19 cellular contexts compared by ENCODE assay signal in genomic region chr13:70380809-70381208, GRCh38.
DNase-seq lines count a peak whose midpoint lies in the region; ATAC-seq, FAIRE-seq and TF ChIP-seq lines count a peak whose summit lies in the region.
"Had no signal": no experiment of that assay in that cellular context is flagged by ENCODE, and none has a peak within 500 bp of the region (broad histone marks: within the 10 kb centered on the region; RNA-seq: fewer than 3 reads in every experiment).

No MANE protein-coding gene starts in this region.

- H3K36me3 ChIP-seq in upper lobe of right lung, result no peaks in the 10 kb centered on the region
- H3K36me3 ChIP-seq: BE2C had no signal

- intact Hi-C loops in left colon (cut with DNase I, micrococcal nuclease) (no loop called here), upper lobe of right lung (cut with DNase I) (no loop called here), posterior cingulate gyrus (cut with DNase I) (no loop called here)

- no peak overlapping the region for H3K4me3 ChIP-seq in upper lobe of right lung
- H3K4me3 ChIP-seq: A549 had no signal

- ATAC-seq in left colon (peak; percentile 99), upper lobe of right lung (no peak), HG03108 (IDR thresholded peaks at IDR 0.05; ENCODE audit: unreplicated experiment) (no peak)
- ATAC-seq: A549; CD8-positive, alpha-beta T cell had no signal

- H3K27ac ChIP-seq in upper lobe of right lung, result no peak overlapping the region
- H3K27ac ChIP-seq: A549 had no signal

- peak; percentile 44 for DNase-seq in HT-29 (ENCODE audit: low spot score)
- DNase-seq in NCI-H526 treated with DMSO at 0.1 percent for 48 hours (lab: John Stamatoyannopoulos, UW), result peak; percentile 70
- no peak for DNase-seq in left colon
- DNase-seq in upper lobe of right lung, result no peak
- no peak for DNase-seq in posterior cingulate gyrus
- DNase-seq in frontal cortex (ENCODE audit: low spot score in 2 of 2), result no peak
- DNase-seq: BE2C; CD8-positive, alpha-beta T cell; COR-L47; DMS153; DMS79 treated with DMSO at 0.1 percent for 48 hours; EL; GOT3; H9; IMR-90 had no signal

- no peaks in the 10 kb centered on the region for H3K4me1 ChIP-seq in upper lobe of right lung
- H3K4me1 ChIP-seq: A549 had no signal

- no peak for FAIRE-seq in frontal cortex (lab: Jason Lieb, UNC)
- FAIRE-seq: A549, G401.6, GM12891 had no signal

- H3K9me3 ChIP-seq in upper lobe of right lung, result no peaks in the 10 kb centered on the region
- H3K9me3 ChIP-seq: A549, BE2C had no signal

- TF ChIP-seq CTCF in upper lobe of right lung (IDR thresholded peaks at IDR 0.05), result no peak

- H3K27me3 ChIP-seq in upper lobe of right lung, result no peaks in the 10 kb centered on the region
- H3K27me3 ChIP-seq: BE2C had no signal

Comparison
In these comparisons a context has a peak if more than half of its experiments do, and no peak if none do; other contexts are left out.
1. DNase-seq: peak in HT-29 (single experiment) and NCI-H526 treated with DMSO at 0.1 percent for 48 hours (single experiment); none in left colon (0 of 2), upper lobe of right lung (single experiment), posterior cingulate gyrus (0 of 10) and frontal cortex (0 of 2).